In the genomic region with DNA sequence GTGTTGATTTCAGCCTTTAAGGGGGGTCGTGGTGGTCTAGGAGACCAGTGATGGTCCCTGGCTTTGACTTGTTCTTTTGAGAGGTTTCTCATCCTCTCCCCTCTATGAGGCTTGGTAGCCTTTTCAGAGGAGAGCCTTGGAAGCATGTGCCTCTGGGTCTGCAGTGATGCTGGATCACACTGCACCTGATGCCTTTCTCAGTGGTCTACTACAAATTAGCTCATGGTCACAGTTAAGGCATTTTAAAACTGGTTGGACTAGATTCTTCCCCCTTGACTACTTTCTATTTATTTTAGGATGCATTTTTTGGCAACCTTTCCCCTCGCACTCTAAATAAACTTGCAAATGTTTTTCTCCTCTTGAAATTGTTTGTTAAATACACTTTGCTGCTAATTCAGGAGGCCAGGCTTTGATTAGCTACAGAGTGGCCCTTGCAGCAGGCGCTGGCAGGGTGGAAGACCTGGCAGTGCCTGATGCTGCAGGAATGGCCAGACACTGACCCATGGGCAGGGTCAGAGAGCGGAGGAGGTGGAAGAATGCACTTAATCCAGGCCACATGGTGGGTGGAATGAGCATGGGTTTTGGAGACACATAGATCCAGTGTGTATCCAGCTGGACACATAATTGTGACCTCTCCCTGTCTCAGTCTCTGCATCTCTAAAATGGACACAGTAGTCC, we compare ENCODE assay signal across 19 cellular contexts.
"Had no signal": no experiment of that assay in that cellular context is flagged by ENCODE, and none has a peak within 500 bp of the region (broad histone marks: within the 10 kb centered on the region; RNA-seq: fewer than 3 reads in every experiment).

No MANE protein-coding gene starts in this region.

- H3K36me3 ChIP-seq: esophagus squamous epithelium had no signal

- H3K27ac Mint-ChIP-seq: activated naive CD8-positive, alpha-beta T cell; naive thymus-derived CD8-positive, alpha-beta T cell; type B pancreatic cell had no signal

- H3K27me3 ChIP-seq: body of pancreas, esophagus squamous epithelium, neutrophil had no signal

- H3K9me3 ChIP-seq: body of pancreas, esophagus squamous epithelium, neutrophil had no signal

- H3K4me1 Mint-ChIP-seq: central memory CD8-positive, alpha-beta T cell; naive thymus-derived CD8-positive, alpha-beta T cell had no signal

- H3K4me3 Mint-ChIP-seq: activated naive CD8-positive, alpha-beta T cell; central memory CD8-positive, alpha-beta T cell; naive thymus-derived CD8-positive, alpha-beta T cell; type B pancreatic cell had no signal

- H3K4me1 ChIP-seq: body of pancreas, foreskin keratinocyte, parathyroid adenoma had no signal

- DNase-seq: activated CD4-positive, alpha-beta T cell treated with anti-CD3 and anti-CD28 coated beads, Interleukin-2, amount 50 U/mL, for 1 hour; activated CD8-positive, alpha-beta memory T cell treated with anti-CD3 and anti-CD28 coated beads for 24 hours; activated gamma-delta T cell treated with Interleukin-2 at 50 U/mL for 16 hours; amygdala; body of pancreas; cortex of kidney; effector CD4-positive, alpha-beta T cell; esophagus squamous epithelium; foreskin keratinocyte; left cardiac atrium; naive thymus-derived CD8-positive, alpha-beta T cell; small intestine; stimulated activated naive CD8-positive, alpha-beta T cell treated with anti-CD3 and anti-CD28 coated beads, Interleukin-15, Interleukin-2, amounts not matched to agents 100 U/mL and 50 U/mL, for 24 hours; T-helper 2 cell had no signal

- H3K36me3 Mint-ChIP-seq: activated naive CD8-positive, alpha-beta T cell; naive thymus-derived CD8-positive, alpha-beta T cell had no signal

- ATAC-seq: body of pancreas; naive thymus-derived CD8-positive, alpha-beta T cell; stimulated activated naive CD8-positive, alpha-beta T cell treated with anti-CD3 and anti-CD28 coated beads, Interleukin-15, Interleukin-2, amounts not matched to agents 100 U/mL and 50 U/mL, for 24 hours had no signal

- H3K4me3 ChIP-seq: body of pancreas, esophagus squamous epithelium had no signal

- H3K9me3 Mint-ChIP-seq: central memory CD8-positive, alpha-beta T cell; naive thymus-derived CD8-positive, alpha-beta T cell; type B pancreatic cell had no signal

- H3K27ac ChIP-seq: body of pancreas, foreskin keratinocyte, neutrophil, parathyroid adenoma had no signal

- H3K27me3 Mint-ChIP-seq: activated naive CD8-positive, alpha-beta T cell; naive thymus-derived CD8-positive, alpha-beta T cell had no signal
